8 cellular contexts compared by ENCODE assay signal in the genomic region with DNA sequence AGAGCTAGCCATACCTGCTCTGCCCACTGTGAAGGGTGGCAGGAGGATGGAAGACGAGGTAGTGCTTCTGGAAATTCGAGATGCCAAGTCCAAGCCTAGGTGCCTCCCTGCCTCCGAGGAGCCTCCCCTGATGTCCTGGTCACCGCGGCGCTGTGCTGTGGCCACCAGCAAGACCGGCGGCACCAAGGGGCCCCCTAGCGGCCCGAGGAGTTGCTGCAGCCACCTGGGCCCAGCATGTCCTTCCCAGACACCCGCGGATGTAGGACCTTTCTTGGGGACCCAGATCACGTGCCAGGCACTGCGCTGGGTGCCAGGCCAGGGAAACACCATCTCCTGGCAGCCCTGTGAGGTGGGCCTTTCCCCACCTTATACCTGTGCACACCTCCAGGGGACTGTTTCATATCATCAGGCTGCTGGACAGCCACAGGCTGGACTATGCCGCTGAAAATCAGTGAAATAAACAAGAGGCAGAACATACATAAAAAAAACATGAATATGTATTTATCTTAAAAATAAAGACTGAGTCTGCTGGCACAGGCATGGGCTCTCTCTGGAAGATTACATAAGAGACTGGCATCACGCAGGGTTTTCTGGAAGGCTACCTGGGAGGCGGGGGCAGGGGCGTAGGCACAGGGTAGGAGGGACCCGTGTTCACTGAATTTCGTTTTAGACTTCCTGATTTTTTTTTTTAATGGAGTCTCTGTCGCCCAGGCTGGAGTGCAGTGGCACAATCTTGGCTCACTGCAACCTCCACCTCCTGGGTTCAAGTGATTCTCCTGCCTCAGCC. TPM values are rescaled to one million over a fixed set of nuclear protein-coding genes. Genes with fewer than 3 reads are reported as not detected.
A peak's percentile ranks its signal among the peaks of the same experiment; 100 is the strongest.
DNase-seq lines count a peak whose midpoint lies in the region; ATAC-seq, FAIRE-seq and TF ChIP-seq lines count a peak whose summit lies in the region.

No MANE protein-coding gene starts in this region.

- peak; percentile 71 for FAIRE-seq in GM12892 (lab: Jason Lieb, UNC)

- no peaks in the 10 kb centered on the region for H3K36me3 ChIP-seq in lower lobe of right lung

- TF ChIP-seq POLR2A in GM12892 (IDR thresholded peaks at IDR 0.05; ENCODE audit: low read depth, low read length) (no peak), GM18505 (IDR thresholded peaks at IDR 0.05; ENCODE audit: borderline replicate concordance, extremely low read depth, insufficient read depth, insufficient read length) (no peak)

- H3K9me3 ChIP-seq in lower lobe of right lung, result no peaks in the 10 kb centered on the region

- H3K27ac ChIP-seq in lower lobe of right lung, result no peak overlapping the region

- TF ChIP-seq CTCF in lower lobe of right lung (IDR thresholded peaks at IDR 0.05), result peak; percentile 99

- intact Hi-C loops in lower lobe of right lung (cut with DNase I), result loop anchor here (10.0 kb wide), 1 partner anchor 104 kb away; no protein-coding TSS in a partner anchor

- peaks cover 6% of the 10 kb centered on the region for H3K27me3 ChIP-seq in lower lobe of right lung (ENCODE audit: low read depth)

- ATAC-seq in HG03159 (IDR thresholded peaks at IDR 0.05; ENCODE audit: unreplicated experiment) (peak; percentile 81), lower lobe of right lung (peak; percentile 91 to 94), GM18505 (IDR thresholded peaks at IDR 0.05; ENCODE audit: unreplicated experiment) (no peak)

- no peaks in the 10 kb centered on the region for H3K4me1 ChIP-seq in lower lobe of right lung

- H3K4me3 ChIP-seq in lower lobe of right lung, result no peak overlapping the region

- DNase-seq in GM12892 (ENCODE audit: insufficient read length) (peak; percentile 78), NCI-H524 treated with DMSO at 0.1 percent for 48 hours (lab: John Stamatoyannopoulos, UW) (peak; percentile 32), dermis blood vessel endothelial cell (peak; percentile 87), lower lobe of right lung (peak; percentile 85)
- peak; percentile 43 to 47 for DNase-seq in activated CD4-positive, alpha-beta T cell treated with anti-CD3 and anti-CD28 coated beads, Interleukin-2, amount 50 U/mL, for 24 hours (ENCODE audit: low read depth in 1 of 2, low spot score in 1 of 2)
- peak; percentile 23 for DNase-seq in stimulated activated CD8-positive, alpha-beta memory T cell treated with anti-CD3 and anti-CD28 coated beads, Interleukin-12 subunit alpha, Interleukin-12 subunit beta, amount 100 ng/mL, for 4 hours (ENCODE audit: low read depth)

RNA-seq across cellular contexts. Expression of a gene that starts 15.9 kb away (rescaled TPM):
- not detected for polyA plus RNA-seq in GM12892 (2012; ENCODE audit: missing spikeins)
- total RNA-seq in dermis blood vessel endothelial cell (1.7 and 4.1 TPM in 2 replicates), lower lobe of right lung (1.6 TPM)

RNA-seq across cellular contexts. Expression of a gene that starts 25.0 kb away (rescaled TPM):
- polyA plus RNA-seq in GM12892 (2012; ENCODE audit: missing spikeins), result 1.2 TPM
- total RNA-seq in dermis blood vessel endothelial cell (14.5 and 32.4 TPM in 2 replicates), lower lobe of right lung (15.3 TPM)

RNA-seq across cellular contexts. Expression of a gene that starts 55.1 kb away (rescaled TPM):
- not detected for polyA plus RNA-seq in GM12892 (2012; ENCODE audit: missing spikeins)
- under 0.01 and 0.14 TPM in 2 replicates for total RNA-seq in dermis blood vessel endothelial cell
- total RNA-seq in lower lobe of right lung, result 0.62 TPM

Comparison
In these comparisons a context has a peak if more than half of its experiments do, and no peak if none do; other contexts are left out.
1. DNase-seq: peak in every context shown above with its lines; median percentile 87 in dermis blood vessel endothelial cell; 85 in lower lobe of right lung; 78 in GM12892; 45 in activated CD4-positive, alpha-beta T cell treated with anti-CD3 and anti-CD28 coated beads, Interleukin-2, amount 50 U/mL, for 24 hours; 32 in NCI-H524 treated with DMSO at 0.1 percent for 48 hours; 23 in stimulated activated CD8-positive, alpha-beta memory T cell treated with anti-CD3 and anti-CD28 coated beads, Interleukin-12 subunit alpha, Interleukin-12 subunit beta, amount 100 ng/mL, for 4 hours.